ENCODE assay signal across 12 cellular contexts in the genomic region with DNA sequence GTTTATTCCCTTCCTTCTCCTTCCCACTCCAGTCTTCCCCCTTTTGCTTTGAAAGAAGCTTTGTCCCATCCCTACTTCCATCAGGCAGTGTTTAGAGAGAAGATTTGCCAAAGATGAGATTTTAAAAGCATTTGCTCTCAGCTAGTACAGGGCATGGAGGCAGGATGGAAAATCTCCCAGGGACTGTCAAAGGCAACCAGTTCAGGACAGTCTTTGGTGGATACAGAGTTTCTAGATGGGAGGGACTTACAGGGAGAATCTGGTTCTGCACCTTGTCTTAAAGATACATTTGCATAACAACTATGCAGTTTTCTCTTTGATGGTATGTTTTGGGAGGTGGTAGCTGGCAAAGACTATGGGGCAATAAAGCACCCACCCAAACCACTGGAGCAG. TPM values are rescaled to one million over a fixed set of nuclear protein-coding genes. Genes with fewer than 3 reads are reported as not detected.
DNase-seq lines count a peak whose midpoint lies in the region; ATAC-seq and TF ChIP-seq lines count a peak whose summit lies in the region.
"Had no signal": no experiment of that assay in that cellular context is flagged by ENCODE, and none has a peak within 500 bp of the region (broad histone marks: within the 10 kb centered on the region; RNA-seq: fewer than 3 reads in every experiment).

No MANE protein-coding gene starts in this region.

- peaks cover 0 to 81% (median 51%) of the 10 kb centered on the region in 12 donors for H3K4me1 ChIP-seq in heart left ventricle
- peaks cover 23 to 38% of the 10 kb centered on the region in 2 experiments for H3K4me1 ChIP-seq in trophoblast cell (ENCODE audit: control insufficient read depth in 1 of 2, insufficient read depth in 2 of 2, low read length in 2 of 2)
- H3K4me1 ChIP-seq in aorta (ENCODE audit: control insufficient read depth in 1 of 2, insufficient read depth in 2 of 2, low read length in 2 of 2): peaks cover 5 to 6% of the 10 kb centered on the region in 2 donors

- intact Hi-C loops in heart left ventricle (cut with DNase I): no loop called here
- intact Hi-C loops in left ventricle myocardium superior (cut with micrococcal nuclease): no loop called here
- intact Hi-C loops in left cardiac atrium (cut with DNase I): no loop called here
- intact Hi-C loops in aorta (cut with DNase I): no loop called here
- intact Hi-C loops in activated T-helper 1 cell treated with anti-CD3 and anti-CD28 coated beads, Interleukin-12 subunit alpha, Interleukin-12 subunit beta, Interleukin-2, Interleukin-4 antibody, amounts not matched to agents 30 ng/mL and 10 ng/mL and 1 ng/mL, durations not matched to agents 14 hours and 24 hours and 36 hours (cut with micrococcal nuclease): no loop called here

- no peak overlapping the region for H4K8ac ChIP-seq in trophoblast cell (ENCODE audit: low read depth, low read length)

- H3K79me1 ChIP-seq in trophoblast cell (ENCODE audit: low read length): peaks cover 16% of the 10 kb centered on the region

- peak overlapping the region; percentile 13 for H2BK12ac ChIP-seq in trophoblast cell (ENCODE audit: low read length)

- H3K36me3 ChIP-seq in heart left ventricle (no peaks in the 10 kb centered on the region), trophoblast cell (ENCODE audit: control insufficient read depth in 1 of 2, insufficient read depth in 2 of 2, low read length in 2 of 2) (no peaks in the 10 kb centered on the region), aorta (ENCODE audit: control insufficient read depth in 1 of 2, insufficient read depth in 2 of 2, low read length in 1 of 2) (no peaks in the 10 kb centered on the region)

- no peak overlapping the region for H3K23ac ChIP-seq in trophoblast cell (ENCODE audit: low read length)

- no peaks in the 10 kb centered on the region for H3K9me3 ChIP-seq in heart left ventricle
- no peaks in the 10 kb centered on the region for H3K9me3 ChIP-seq in trophoblast cell (ENCODE audit: insufficient read depth, low read depth, low read length)
- H3K9me3 ChIP-seq in aorta (ENCODE audit: control insufficient read depth, low read length): no peaks in the 10 kb centered on the region

- DNase-seq in heart left ventricle: no peak
- no peak for DNase-seq in left ventricle myocardium superior
- DNase-seq in left cardiac atrium: no peak
- no peak for DNase-seq in trophoblast cell
- no peak for DNase-seq in aorta
- no peak for DNase-seq in activated T-helper 1 cell treated with anti-CD3 and anti-CD28 coated beads, Interleukin-12 subunit alpha, Interleukin-12 subunit beta, Interleukin-2, Interleukin-4 antibody, amounts not matched to agents 30 ng/mL and 10 ng/mL and 1 ng/mL, durations not matched to agents 14 hours and 24 hours and 36 hours (ENCODE audit: low spot score)
- no peak for DNase-seq in stimulated activated CD4-positive, alpha-beta T cell treated with anti-CD3 and anti-CD28 coated beads, Interleukin-4, amount 100 ng/mL, for 24 hours
- DNase-seq: 8988T; activated naive CD8-positive, alpha-beta T cell treated with anti-CD3 and anti-CD28 coated beads, Interleukin-2, amount 10 ng/mL, durations not matched to agents 7 days and 5 days; DMS79 treated with DMSO at 0.1 percent for 48 hours had no signal

- H2AFZ ChIP-seq in trophoblast cell (ENCODE audit: insufficient read depth, low read length, poor library complexity): no peak overlapping the region

- H3K27ac ChIP-seq in heart left ventricle: peak overlapping the region; percentile 3 to 87 (median 66)
- peak overlapping the region; percentile 87 for H3K27ac ChIP-seq in trophoblast cell (ENCODE audit: low read depth, low read length)
- peak overlapping the region; percentile 11 to 94 for H3K27ac ChIP-seq in aorta (ENCODE audit: low read depth in 1 of 2, low read length in 2 of 2)

- ATAC-seq in heart left ventricle: peak in 2 of 4 donors; percentile 8 to 24
- no peak for ATAC-seq in left ventricle myocardium superior
- peak; percentile 2 to 26 for ATAC-seq in left cardiac atrium
- peak; percentile 26 for ATAC-seq in aorta (ENCODE audit: low FRiP score)
- no peak for ATAC-seq in HG03025 (IDR thresholded peaks at IDR 0.05; ENCODE audit: low FRiP score, unreplicated experiment)

- no peak for TF ChIP-seq POLR2A in heart left ventricle (IDR thresholded peaks at IDR 0.05)

- no peak overlapping the region for H3K9ac ChIP-seq in trophoblast cell (ENCODE audit: low read length)

- H3K4me2 ChIP-seq in trophoblast cell (ENCODE audit: low read length): peak overlapping the region; percentile 43

- peaks cover 1% of the 10 kb centered on the region for H3K27me3 Mint-ChIP-seq in activated T-helper 1 cell treated with anti-CD3 and anti-CD28 coated beads, Interleukin-12 subunit alpha, Interleukin-12 subunit beta, Interleukin-2, Interleukin-4 antibody, amounts not matched to agents 30 ng/mL and 10 ng/mL and 1 ng/mL, durations not matched to agents 14 hours and 24 hours and 36 hours (ENCODE audit: insufficient read depth)
- H3K27me3 Mint-ChIP-seq: activated naive CD8-positive, alpha-beta T cell treated with anti-CD3 and anti-CD28 coated beads, Interleukin-2, amount 10 ng/mL, durations not matched to agents 7 days and 5 days had no signal

- peaks cover 5% of the 10 kb centered on the region for H3K4me1 Mint-ChIP-seq in activated T-helper 1 cell treated with anti-CD3 and anti-CD28 coated beads, Interleukin-12 subunit alpha, Interleukin-12 subunit beta, Interleukin-2, Interleukin-4 antibody, amounts not matched to agents 30 ng/mL and 10 ng/mL and 1 ng/mL, durations not matched to agents 14 hours and 24 hours and 36 hours (ENCODE audit: low read depth)

- no peak overlapping the region for H3K27ac Mint-ChIP-seq in activated T-helper 1 cell treated with anti-CD3 and anti-CD28 coated beads, Interleukin-12 subunit alpha, Interleukin-12 subunit beta, Interleukin-2, Interleukin-4 antibody, amounts not matched to agents 30 ng/mL and 10 ng/mL and 1 ng/mL, durations not matched to agents 14 hours and 24 hours and 36 hours
- H3K27ac Mint-ChIP-seq: activated naive CD8-positive, alpha-beta T cell treated with anti-CD3 and anti-CD28 coated beads, Interleukin-2, amount 10 ng/mL, durations not matched to agents 7 days and 5 days; T-helper 2 cell treated with Interferon-gamma antibody and Interleukin-4, amounts not matched to agents 5 μg/mL and 100 μg/mL, for 36 hours had no signal

- H3K27me3 ChIP-seq in heart left ventricle: no peaks in the 10 kb centered on the region
- no peaks in the 10 kb centered on the region for H3K27me3 ChIP-seq in trophoblast cell (ENCODE audit: insufficient read depth, low read length)
- H3K27me3 ChIP-seq in aorta (ENCODE audit: control insufficient read depth in 1 of 2, insufficient read depth in 2 of 2, low read length in 1 of 2): no peaks in the 10 kb centered on the region

- no peak overlapping the region for H2AK5ac ChIP-seq in trophoblast cell (ENCODE audit: low read length)

- no peaks in the 10 kb centered on the region for H3K36me3 Mint-ChIP-seq in activated T-helper 1 cell treated with anti-CD3 and anti-CD28 coated beads, Interleukin-12 subunit alpha, Interleukin-12 subunit beta, Interleukin-2, Interleukin-4 antibody, amounts not matched to agents 30 ng/mL and 10 ng/mL and 1 ng/mL, durations not matched to agents 14 hours and 24 hours and 36 hours (ENCODE audit: low read depth)

- peak overlapping the region; percentile 75 for H3K14ac ChIP-seq in trophoblast cell (ENCODE audit: low read length)

- H4K12ac ChIP-seq in trophoblast cell (ENCODE audit: low read depth, low read length): no peak overlapping the region

- H3K4me3 Mint-ChIP-seq in activated T-helper 1 cell treated with anti-CD3 and anti-CD28 coated beads, Interleukin-12 subunit alpha, Interleukin-12 subunit beta, Interleukin-2, Interleukin-4 antibody, amounts not matched to agents 30 ng/mL and 10 ng/mL and 1 ng/mL, durations not matched to agents 14 hours and 24 hours and 36 hours: no peak overlapping the region
- H3K4me3 Mint-ChIP-seq: activated naive CD8-positive, alpha-beta T cell treated with anti-CD3 and anti-CD28 coated beads, Interleukin-2, amount 10 ng/mL, durations not matched to agents 7 days and 5 days; T-helper 2 cell treated with Interferon-gamma antibody and Interleukin-4, amounts not matched to agents 5 μg/mL and 100 μg/mL, for 36 hours had no signal

- no peaks in the 10 kb centered on the region for H3K79me2 ChIP-seq in trophoblast cell (ENCODE audit: control insufficient read depth, insufficient read depth, low read length, poor library complexity)

- H3K4me3 ChIP-seq in heart left ventricle (peak overlapping the region in 1 of 12 donors; percentile 12), trophoblast cell (ENCODE audit: low read depth, low read length) (no peak overlapping the region), aorta (ENCODE audit: low read length in 2 of 2) (no peak overlapping the region)

- no peak overlapping the region for H3K18ac ChIP-seq in trophoblast cell (ENCODE audit: low read length)

- peak overlapping the region; percentile 78 for H4K91ac ChIP-seq in trophoblast cell (ENCODE audit: low read depth, low read length)

- TF ChIP-seq CTCF in heart left ventricle (IDR thresholded peaks at IDR 0.05): no peak

- H3K4ac ChIP-seq in trophoblast cell (ENCODE audit: low read depth, low read length): peak overlapping the region; percentile 47

- H2BK5ac ChIP-seq in trophoblast cell (ENCODE audit: low read depth, low read length, poor library complexity): peak overlapping the region; percentile 62

- H3K9me3 Mint-ChIP-seq in activated T-helper 1 cell treated with anti-CD3 and anti-CD28 coated beads, Interleukin-12 subunit alpha, Interleukin-12 subunit beta, Interleukin-2, Interleukin-4 antibody, amounts not matched to agents 30 ng/mL and 10 ng/mL and 1 ng/mL, durations not matched to agents 14 hours and 24 hours and 36 hours: no peaks in the 10 kb centered on the region

- H2BK120ac ChIP-seq in trophoblast cell (ENCODE audit: insufficient read depth, low read length, poor library complexity): peak overlapping the region; percentile 29

RNA-seq across cellular contexts. Expression of a gene that starts 26.2 kb away (rescaled TPM):
- total RNA-seq in heart left ventricle (10 to 100 TPM; 37.9 to 56.2 (median 44.1) TPM), left ventricle myocardium superior (36.4 TPM), left cardiac atrium (10 to 100 TPM; 44.2 to 60.3 TPM), aorta (100 to 1,000 TPM in 1 of 2 donors, 10 to 100 TPM in 1; 87.3 to 133 TPM)
- polyA plus RNA-seq in heart left ventricle (10 to 100 TPM; 11.8 to 13.1 TPM), aorta (10 to 100 TPM in 1 of 2 donors, 1 to 10 TPM in 1; 9.6 to 16.6 TPM)
- polyA plus RNA-seq in trophoblast cell (2013): 16.0 and 18.3 TPM in 2 replicates
- 17.0 and 18.3 TPM in 2 replicates for total RNA-seq in activated T-helper 1 cell treated with anti-CD3 and anti-CD28 coated beads, Interleukin-12 subunit alpha, Interleukin-12 subunit beta, Interleukin-2, Interleukin-4 antibody, amounts not matched to agents 30 ng/mL and 10 ng/mL and 1 ng/mL, durations not matched to agents 14 hours and 24 hours and 36 hours

RNA-seq across cellular contexts. Expression of a gene that starts 28.3 kb away (rescaled TPM):
- total RNA-seq in heart left ventricle (1 to 10 TPM in 1 of 9 donors, under 1 TPM in 7, not detected in 1; 0.39 to 2.3 (median 0.65) TPM), left ventricle myocardium superior (0.97 TPM), left cardiac atrium (under 1 TPM; 0.47 to 0.94 TPM), aorta (1 to 10 TPM in 1 of 2 donors, under 1 TPM in 1; 0.88 to 2.3 TPM)
- polyA plus RNA-seq in heart left ventricle (under 1 TPM; 0.21 to 0.76 TPM), aorta (1 to 10 TPM in 1 of 2 donors, under 1 TPM in 1; 0.36 to 1.1 TPM)
- polyA plus RNA-seq in trophoblast cell (2013): 0.68 and 0.71 TPM in 2 replicates
- total RNA-seq in activated T-helper 1 cell treated with anti-CD3 and anti-CD28 coated beads, Interleukin-12 subunit alpha, Interleukin-12 subunit beta, Interleukin-2, Interleukin-4 antibody, amounts not matched to agents 30 ng/mL and 10 ng/mL and 1 ng/mL, durations not matched to agents 14 hours and 24 hours and 36 hours: 0.24 and 1.1 TPM in 2 replicates

Comparison
In these comparisons a context has a peak if more than half of its experiments do, and no peak if none do; other contexts are left out.
1. ATAC-seq: peak in left cardiac atrium (2 of 2) and aorta (single experiment); none in left ventricle myocardium superior (single experiment) and HG03025 (single experiment).
2. Peak in every context shown above with its lines, with median percentiles within 50 percentile points of each other: H3K27ac ChIP-seq.